ENCODE assay signal across 18 cellular contexts in the genomic region with DNA sequence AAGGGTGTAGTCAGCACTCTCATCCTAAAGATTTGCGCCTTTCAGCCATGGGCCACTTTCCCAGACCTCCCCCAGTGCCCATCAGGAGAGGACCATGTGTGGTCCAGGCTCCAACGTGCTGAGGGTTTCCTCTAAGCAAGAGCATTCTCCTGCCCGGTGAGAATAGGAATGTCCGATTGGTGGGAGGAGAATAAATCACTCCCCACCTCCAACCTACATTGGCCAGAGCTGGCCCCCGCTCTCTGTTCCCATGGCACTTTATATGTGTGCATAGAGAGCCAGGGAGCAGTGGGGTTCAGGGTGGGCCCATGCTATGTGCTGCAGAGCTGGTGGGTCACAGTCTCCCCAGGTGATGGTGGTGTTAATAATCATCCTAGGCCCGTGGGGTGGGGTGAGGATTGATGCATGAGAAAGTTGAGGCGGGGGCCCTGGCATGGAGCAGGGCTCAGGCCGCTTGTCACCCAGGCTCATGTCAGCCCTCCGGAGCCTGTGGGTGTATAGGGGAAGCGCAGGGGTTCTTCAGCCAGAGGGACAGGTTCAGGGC. TPM values are rescaled to one million over a fixed set of nuclear protein-coding genes. Genes with fewer than 3 reads are reported as not detected.
DNase-seq lines count a peak whose midpoint lies in the region; ATAC-seq and TF ChIP-seq lines count a peak whose summit lies in the region.
"Had no signal": no experiment of that assay in that cellular context is flagged by ENCODE, and none has a peak within 500 bp of the region (broad histone marks: within the 10 kb centered on the region; RNA-seq: fewer than 3 reads in every experiment).

No MANE protein-coding gene starts in this region.

- H3K27ac Mint-ChIP-seq in endodermal cell (no peak overlapping the region), mesothelial cell of epicardium (no peak overlapping the region)
- H3K27ac Mint-ChIP-seq: CD4-positive, CD25-positive, alpha-beta regulatory T cell; H9 had no signal

- no peaks in the 10 kb centered on the region for H3K36me3 ChIP-seq in heart left ventricle
- H3K36me3 ChIP-seq in endodermal cell (ENCODE audit: control insufficient read depth, insufficient read depth, low read length) = no peaks in the 10 kb centered on the region
- H3K36me3 ChIP-seq: SJCRH30 had no signal

- H3K4me1 Mint-ChIP-seq in endodermal cell (peaks cover 15% of the 10 kb centered on the region), mesothelial cell of epicardium (no peaks in the 10 kb centered on the region)
- H3K4me1 Mint-ChIP-seq: CD4-positive, CD25-positive, alpha-beta regulatory T cell; H9 had no signal

- H3K4me1 ChIP-seq in heart left ventricle (no peaks in the 10 kb centered on the region), endodermal cell (ENCODE audit: control insufficient read depth, insufficient read depth, low read length) (peaks cover 13% of the 10 kb centered on the region)
- H3K4me1 ChIP-seq: SJCRH30 had no signal

- H3K27me3 ChIP-seq in heart left ventricle (peaks cover 3 to 38% (median 15%) of the 10 kb centered on the region in 9 donors), endodermal cell (ENCODE audit: control insufficient read depth, insufficient read depth, low read length, poor library complexity, severe bottlenecking) (peaks cover 45% of the 10 kb centered on the region)

- H3K36me3 Mint-ChIP-seq in endodermal cell (ENCODE audit: low read depth) = no peaks in the 10 kb centered on the region
- H3K36me3 Mint-ChIP-seq in mesothelial cell of epicardium = no peaks in the 10 kb centered on the region
- H3K36me3 Mint-ChIP-seq: CD4-positive, CD25-positive, alpha-beta regulatory T cell had no signal

- H3K9me3 Mint-ChIP-seq in endodermal cell (peaks cover 8% of the 10 kb centered on the region), mesothelial cell of epicardium (no peaks in the 10 kb centered on the region)

- H3K4me3 ChIP-seq in heart left ventricle (no peak overlapping the region), endodermal cell (ENCODE audit: low read length) (no peak overlapping the region)
- H3K4me3 ChIP-seq: SJCRH30 had no signal

- ATAC-seq in heart left ventricle (no peak), HG02763 (IDR thresholded peaks at IDR 0.05; ENCODE audit: unreplicated experiment) (no peak)

- DNase-seq in cardiac septum (ENCODE audit: low spot score) (peak; percentile 66), heart left ventricle (no peak), endodermal cell (peak; percentile 43), mesothelial cell of epicardium (ENCODE audit: low spot score in 2 of 2, unreplicated experiment in 2 of 2) (no peak), ureter (ENCODE audit: low spot score) (peak; percentile 18), NCI-H2081 (lab: John Stamatoyannopoulos, UW) (no peak), NCI-H1436 (lab: John Stamatoyannopoulos, UW) (no peak)
- DNase-seq: CD4-positive, CD25-positive, alpha-beta regulatory T cell; EL; KBM-7; NCI-H1105; NCI-H2029 treated with DMSO at 0.1 percent for 48 hours; NCI-H2171 treated with DMSO at 0.1 percent for 48 hours; NCI-H446; OCI-M1 had no signal

- H3K9me3 ChIP-seq in heart left ventricle (no peaks in the 10 kb centered on the region), endodermal cell (ENCODE audit: control insufficient read depth, low read length) (peaks cover 8% of the 10 kb centered on the region)
- H3K9me3 ChIP-seq: SJCRH30 had no signal

- H3K9ac ChIP-seq in endodermal cell (ENCODE audit: extremely low read depth, low read length, poor library complexity, severe bottlenecking) = no peak overlapping the region

- intact Hi-C loops in cardiac septum (cut with DNase I) = no loop called here
- intact Hi-C loops in heart left ventricle (cut with DNase I) = no loop called here

- 85 to 93% (median 90%) methylated on average over 7 to 10 of the region's 10 CpGs for WGBS in heart left ventricle, 4 donors
- 95 to 100% methylated on average over 3 to 10 of the region's 10 CpGs for WGBS in endodermal cell (ENCODE audit: insufficient coverage in 1 of 2, insufficient read length in 1 of 2), 2 experiments

- H3K4me3 Mint-ChIP-seq in endodermal cell = no peak overlapping the region
- no peak overlapping the region for H3K4me3 Mint-ChIP-seq in mesothelial cell of epicardium
- H3K4me3 Mint-ChIP-seq: CD4-positive, CD25-positive, alpha-beta regulatory T cell; H9 had no signal

- TF ChIP-seq POLR2A in heart left ventricle (IDR thresholded peaks at IDR 0.05) = no peak

- H3K27ac ChIP-seq in heart left ventricle (no peak overlapping the region), endodermal cell (ENCODE audit: low read depth, low read length) (no peak overlapping the region)
- H3K27ac ChIP-seq: SJCRH30 had no signal

- no peak for TF ChIP-seq CTCF in heart left ventricle (IDR thresholded peaks at IDR 0.05)
- no peak for TF ChIP-seq CTCF in endodermal cell (conservative IDR thresholded peaks at IDR 0.05)
- peak; percentile 8 for TF ChIP-seq CTCF in mesothelial cell of epicardium (IDR thresholded peaks at IDR 0.05; ENCODE audit: unreplicated experiment)

- peaks cover 88% of the 10 kb centered on the region for H3K27me3 Mint-ChIP-seq in endodermal cell (ENCODE audit: insufficient read depth)
- peaks cover 45% of the 10 kb centered on the region for H3K27me3 Mint-ChIP-seq in mesothelial cell of epicardium (ENCODE audit: low read depth)

RNA-seq across cellular contexts. Expression of gene SORCS2, which starts 6.8 kb away (rescaled TPM):
- 6.9 TPM for total RNA-seq in cardiac septum
- 1 to 10 TPM; 1.7 to 5.5 (median 3.2) TPM for total RNA-seq in heart left ventricle
- under 1 TPM; 0.28 to 0.50 TPM for polyA plus RNA-seq in heart left ventricle
- 1 to 10 TPM; 1.4 to 1.9 TPM for total RNA-seq in endodermal cell
- polyA plus RNA-seq in endodermal cell (2013, experiment 1 of 2) = 10.6 TPM
- 9.6 TPM for polyA plus RNA-seq in endodermal cell (2013, experiment 2 of 2)
- total RNA-seq in mesothelial cell of epicardium = 6.8 to 7.1 TPM (median 7.1 TPM) in 3 replicates
- 2.8 TPM for total RNA-seq in ureter
- total RNA-seq: CD4-positive, CD25-positive, alpha-beta regulatory T cell had no signal
- polyA plus RNA-seq: CD4-positive, CD25-positive, alpha-beta regulatory T cell had no signal

Comparison
In these comparisons a context has a peak if more than half of its experiments do, and no peak if none do; other contexts are left out.
1. DNase-seq: peak in cardiac septum (single experiment), endodermal cell (single experiment) and ureter (single experiment); none in heart left ventricle (0 of 5), mesothelial cell of epicardium (0 of 2), NCI-H2081 (0 of 2) and NCI-H1436 (single experiment).